23 cellular contexts compared by ENCODE assay signal in the genomic region with DNA sequence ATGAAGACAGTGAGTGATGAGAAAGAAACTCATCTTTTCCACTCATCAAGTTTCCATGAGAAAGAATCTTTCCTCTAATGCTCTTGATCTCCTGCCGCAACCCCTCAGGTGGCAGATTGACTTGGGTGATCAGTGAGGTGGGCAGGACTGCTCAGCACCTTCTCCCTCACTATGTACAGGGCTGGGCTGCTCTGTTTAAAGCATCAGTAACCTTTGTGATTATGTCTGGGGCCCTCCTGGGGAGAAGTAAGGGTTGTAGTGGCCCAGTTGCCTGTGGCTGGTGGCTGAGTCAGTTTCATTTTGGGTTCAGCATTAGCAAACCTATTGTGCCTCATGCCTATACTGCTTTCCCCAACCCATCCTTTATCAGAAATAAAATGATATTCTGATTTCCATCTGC.
DNase-seq lines count a peak whose midpoint lies in the region; ATAC-seq lines count a peak whose summit lies in the region.
"Had no signal": no experiment of that assay in that cellular context is flagged by ENCODE, and none has a peak within 500 bp of the region (broad histone marks: within the 10 kb centered on the region; RNA-seq: fewer than 3 reads in every experiment).

No MANE protein-coding gene starts in this region.

- DNase-seq in activated T-cell treated with anti-CD3 and anti-CD28 coated beads for 24 hours (ENCODE audit: low read depth) (peak; percentile 15), activated T-cell treated with anti-CD3 and anti-CD28 coated beads for 4 hours (no peak)
- DNase-seq in activated T-cell treated with anti-CD3 and anti-CD28 coated beads, Interleukin-2, amount 50 U/mL, for 72 hours, result peak; percentile 11 to 37
- peak; percentile 0 to 18 for DNase-seq in stimulated activated CD4-positive, alpha-beta T cell treated with anti-CD3 and anti-CD28 coated beads, Interleukin-15, amount 100 ng/mL, for 48 hours (ENCODE audit: low read depth in 2 of 2)
- peak; percentile 30 for DNase-seq in stimulated activated CD8-positive, alpha-beta memory T cell treated with anti-CD3 and anti-CD28 coated beads, Interleukin-4, amount 100 ng/mL, for 48 hours
- no peak for DNase-seq in effector CD8-positive, alpha-beta T cell (lab: John Stamatoyannopoulos, UW)
- DNase-seq: activated naive CD8-positive, alpha-beta T cell treated with anti-CD3 and anti-CD28 coated beads, Interleukin-2, amount 10 ng/mL, durations not matched to agents 7 days and 5 days; central memory CD4-positive, alpha-beta T cell; COR-L47; GDM1; H7; left cardiac atrium; mammary epithelial cell; MV-4-11; NCI-H146; NCI-H446 treated with DMSO at 0.1 percent for 48 hours; NCI-H82; pancreas; RPMI8226; T-cell had no signal

- H3K4me1 Mint-ChIP-seq in activated T-cell treated with anti-CD3 and anti-CD28 coated beads, Interleukin-2, amount 50 U/mL, for 72 hours (ENCODE audit: low read depth), result peaks cover 15% of the 10 kb centered on the region
- H3K4me1 Mint-ChIP-seq: activated naive CD8-positive, alpha-beta T cell treated with anti-CD3 and anti-CD28 coated beads, Interleukin-2, amount 10 ng/mL, durations not matched to agents 7 days and 5 days had no signal

- peak overlapping the region in 1 of 2 donors; percentile 36 for H3K4me3 Mint-ChIP-seq in activated T-cell treated with anti-CD3 and anti-CD28 coated beads, Interleukin-2, amount 50 U/mL, for 72 hours
- H3K4me3 Mint-ChIP-seq: activated naive CD8-positive, alpha-beta T cell treated with anti-CD3 and anti-CD28 coated beads, Interleukin-2, amount 10 ng/mL, durations not matched to agents 7 days and 5 days; nephron; T-cell had no signal

- peak; percentile 91 to 98 for ATAC-seq in activated T-cell treated with anti-CD3 and anti-CD28 coated beads, Interleukin-2, amount 50 U/mL, for 72 hours (replicated peaks in 1 of 2)
- no peak for ATAC-seq in HG02763 (IDR thresholded peaks at IDR 0.05; ENCODE audit: unreplicated experiment)
- no peak for ATAC-seq in GM19452 (IDR thresholded peaks at IDR 0.05; ENCODE audit: unreplicated experiment)
- ATAC-seq: left cardiac atrium, pancreas, T-cell had no signal

- peak overlapping the region; percentile 6 for H3K27ac Mint-ChIP-seq in activated T-cell treated with anti-CD3 and anti-CD28 coated beads, Interleukin-2, amount 50 U/mL, for 72 hours
- H3K27ac Mint-ChIP-seq: activated naive CD8-positive, alpha-beta T cell treated with anti-CD3 and anti-CD28 coated beads, Interleukin-2, amount 10 ng/mL, durations not matched to agents 7 days and 5 days; nephron; T-cell had no signal

- peaks cover 6 to 8% of the 10 kb centered on the region in 2 donors for H3K9me3 Mint-ChIP-seq in activated T-cell treated with anti-CD3 and anti-CD28 coated beads, Interleukin-2, amount 50 U/mL, for 72 hours

- no peaks in the 10 kb centered on the region for H3K27me3 Mint-ChIP-seq in activated T-cell treated with anti-CD3 and anti-CD28 coated beads, Interleukin-2, amount 50 U/mL, for 72 hours (ENCODE audit: low read depth)
- H3K27me3 Mint-ChIP-seq: activated naive CD8-positive, alpha-beta T cell treated with anti-CD3 and anti-CD28 coated beads, Interleukin-2, amount 10 ng/mL, durations not matched to agents 7 days and 5 days; T-cell had no signal

- H3K36me3 Mint-ChIP-seq in activated T-cell treated with anti-CD3 and anti-CD28 coated beads, Interleukin-2, amount 50 U/mL, for 72 hours (ENCODE audit: insufficient read depth in 2 of 2), result peaks cover 4 to 6% of the 10 kb centered on the region in 2 donors
- H3K36me3 Mint-ChIP-seq: T-cell had no signal

Comparison
In these comparisons a context has a peak if more than half of its experiments do, and no peak if none do; other contexts are left out.
1. DNase-seq: peak in activated T-cell treated with anti-CD3 and anti-CD28 coated beads for 24 hours (single experiment), activated T-cell treated with anti-CD3 and anti-CD28 coated beads, Interleukin-2, amount 50 U/mL, for 72 hours (2 of 2), stimulated activated CD4-positive, alpha-beta T cell treated with anti-CD3 and anti-CD28 coated beads, Interleukin-15, amount 100 ng/mL, for 48 hours (2 of 2) and stimulated activated CD8-positive, alpha-beta memory T cell treated with anti-CD3 and anti-CD28 coated beads, Interleukin-4, amount 100 ng/mL, for 48 hours (single experiment); none in activated T-cell treated with anti-CD3 and anti-CD28 coated beads for 4 hours (single experiment) and effector CD8-positive, alpha-beta T cell (single experiment).
2. ATAC-seq: peak in activated T-cell treated with anti-CD3 and anti-CD28 coated beads, Interleukin-2, amount 50 U/mL, for 72 hours (2 of 2); none in HG02763 (single experiment) and GM19452 (single experiment).